ENCODE assay signal across 1 cellular context in genomic region chr11:79026803-79027445, GRCh38.
TF ChIP-seq lines count a peak whose summit lies in the region.

No MANE protein-coding gene starts in this region.

TF ChIP-seq in GM23338, 12 proteins besides CTCF, POLR2A, EP300 and RAD21 (continued from another document):
- no peak for TF ChIP-seq REST (IDR thresholded peaks at IDR 0.05; ENCODE audit: unreplicated experiment)
- no peak for TF ChIP-seq CREB1 (CRISPR knock-in tag; IDR thresholded peaks at IDR 0.05; ENCODE audit: low read depth)
- TF ChIP-seq EZH2 (IDR thresholded peaks at IDR 0.05; ENCODE audit: low read depth, unreplicated experiment) = no peak
